ENCODE assay signal across 1 cellular context in genomic region chr14:67418368-67419174, GRCh38.
TF ChIP-seq lines count a peak whose summit lies in the region.

No MANE protein-coding gene starts in this region.

TF ChIP-seq in K562, 482 proteins besides CTCF, POLR2A, EP300 and RAD21 (continued from another document and continues in another):
- TF ChIP-seq ZNF318 (IDR thresholded peaks at IDR 0.05; ENCODE audit: borderline replicate concordance in 1 of 2, low read depth in 1 of 2) (no peak), NCOA1 (IDR thresholded peaks at IDR 0.05; ENCODE audit: low read depth) (0 out of 2 replicates have a peak, but pooled peaks have one; percentile 54), ZBTB7A (IDR thresholded peaks at IDR 0.05; ENCODE audit: borderline replicate concordance, control insufficient read depth, low read depth, low read length) (peak; percentile 49; the same call in 1 of the 2 replicates), SNRNP70 (optimal IDR thresholded peaks at IDR 0.05; ENCODE audit: low read depth, low read length) (no peak), ATF1 (CRISPR knock-in tag; IDR thresholded peaks at IDR 0.05) (no peak), ATF1 (tag; IDR thresholded peaks at IDR 0.05) (no peak; the same call in 1 of the 2 replicates), FOS (IDR thresholded peaks at IDR 0.05; ENCODE audit: extremely low read depth, insufficient read length) (peak; percentile 59), ZKSCAN3 (CRISPR knock-in tag; IDR thresholded peaks at IDR 0.05) (no peak), ZNF184 (CRISPR knock-in tag; IDR thresholded peaks at IDR 0.05) (no peak), ZNF133 (CRISPR knock-in tag; IDR thresholded peaks at IDR 0.05) (no peak), C11orf30 (IDR thresholded peaks at IDR 0.05; ENCODE audit: low read depth) (peak; percentile 72), THAP7 (CRISPR knock-in tag; IDR thresholded peaks at IDR 0.05) (no peak), MTA1 (IDR thresholded peaks at IDR 0.05; ENCODE audit: borderline replicate concordance) (peak; percentile 58; the same call in 1 of the 2 replicates), ZBTB26 (CRISPR knock-in tag; IDR thresholded peaks at IDR 0.05) (no peak), ZNF239 (CRISPR knock-in tag; IDR thresholded peaks at IDR 0.05) (no peak), MBD1 (CRISPR knock-in tag; IDR thresholded peaks at IDR 0.05) (no peak), ZNF263 (CRISPR knock-in tag; IDR thresholded peaks at IDR 0.05; ENCODE audit: borderline replicate concordance) (peak; percentile 13; the same call in 1 of the 2 replicates), HIVEP1 (CRISPR knock-in tag; IDR thresholded peaks at IDR 0.05) (no peak), ZNF175 (CRISPR knock-in tag; IDR thresholded peaks at IDR 0.05; ENCODE audit: low read depth) (peak; percentile 76), MTA3 (IDR thresholded peaks at IDR 0.05; ENCODE audit: borderline replicate concordance) (peak; percentile 76), PRPF4 (IDR thresholded peaks at IDR 0.05; ENCODE audit: insufficient read depth, low read depth, low read length, poor library complexity, severe bottlenecking) (no peak), STAT5A (IDR thresholded peaks at IDR 0.05; ENCODE audit: borderline replicate concordance, low read length) (peak; percentile 68; the same call in 1 of the 2 replicates), SMAD3 (CRISPR knock-in tag; conservative IDR thresholded peaks at IDR 0.05) (no peak), VEZF1 (CRISPR knock-in tag; IDR thresholded peaks at IDR 0.05) (0 out of 2 replicates have a peak, but pooled peaks have one; percentile 40), ATF3 (IDR thresholded peaks at IDR 0.05) (peak; percentile 80), ATF3 (CRISPR knock-in tag; conservative IDR thresholded peaks at IDR 0.05) (no peak), ZNF324 (CRISPR knock-in tag; IDR thresholded peaks at IDR 0.05) (no peak), FOXA1 (IDR thresholded peaks at IDR 0.05; ENCODE audit: borderline replicate concordance) (no peak), HNRNPL (IDR thresholded peaks at IDR 0.05; ENCODE audit: low read depth, low read length) (peak; percentile 80), NRF1 (conservative IDR thresholded peaks at IDR 0.05 in 1 of 2, IDR thresholded peaks at IDR 0.05 in 1 of 2) (no peak), ZSCAN32 (CRISPR knock-in tag; IDR thresholded peaks at IDR 0.05) (no peak), CGGBP1 (CRISPR knock-in tag; IDR thresholded peaks at IDR 0.05) (no peak), TRIM28 (IDR thresholded peaks at IDR 0.05) (no peak), HOXB6 (CRISPR knock-in tag; IDR thresholded peaks at IDR 0.05; ENCODE audit: borderline replicate concordance) (no peak), SAFB2 (IDR thresholded peaks at IDR 0.05; ENCODE audit: borderline replicate concordance, low read depth, low read length, severe bottlenecking) (no peak), GTF2B (IDR thresholded peaks at IDR 0.05; ENCODE audit: extremely low read depth, insufficient read length) (no peak), MAZ (CRISPR knock-in tag; conservative IDR thresholded peaks at IDR 0.05 in 1 of 2, IDR thresholded peaks at IDR 0.05 in 1 of 2) (peak in 1 of 2 experiments; percentile 46; a peak in 1 of 4 replicates), HCFC1 (IDR thresholded peaks at IDR 0.05; ENCODE audit: low read depth, low read length) (no peak), LEF1 (IDR thresholded peaks at IDR 0.05) (peak; percentile 67; the same call in 1 of the 2 replicates), KLF1 (tag; IDR thresholded peaks at IDR 0.05) (peak; percentile 73; the same call in 1 of the 2 replicates), ZNF232 (CRISPR knock-in tag; IDR thresholded peaks at IDR 0.05) (no peak), GMEB1 (CRISPR knock-in tag; IDR thresholded peaks at IDR 0.05) (no peak), SMARCB1 (IDR thresholded peaks at IDR 0.05; ENCODE audit: insufficient read length, low read depth) (no peak)
